Comparison of ENCODE assay signal across 15 cellular contexts in genomic region chr16:47026947-47027346, GRCh38. TPM values are rescaled to one million over a fixed set of nuclear protein-coding genes. Genes with fewer than 3 reads are reported as not detected.
DNase-seq lines count a peak whose midpoint lies in the region; ATAC-seq, FAIRE-seq and TF ChIP-seq lines count a peak whose summit lies in the region.
"Had no signal": no experiment of that assay in that cellular context is flagged by ENCODE, and none has a peak within 500 bp of the region (broad histone marks: within the 10 kb centered on the region; RNA-seq: fewer than 3 reads in every experiment).

No MANE protein-coding gene starts in this region.

- H2AFZ ChIP-seq in GM12878 (ENCODE audit: control insufficient read depth, low read depth, low read length), result no peak overlapping the region
- H2AFZ ChIP-seq in neural progenitor cell (replicated peaks), result peak overlapping the region; percentile 47
- H2AFZ ChIP-seq: GM23248 had no signal

- no peaks in the 10 kb centered on the region for H3F3A ChIP-seq in neural progenitor cell (ENCODE audit: low read depth)

- H4K20me1 ChIP-seq in GM12878 (ENCODE audit: control insufficient read depth, insufficient read depth) (no peaks in the 10 kb centered on the region), neural progenitor cell (ENCODE audit: low read depth) (no peaks in the 10 kb centered on the region)

- no peak overlapping the region for H3K27ac Mint-ChIP-seq in neural progenitor cell
- no peak overlapping the region for H3K27ac Mint-ChIP-seq in endodermal cell
- H3K27ac Mint-ChIP-seq in CD8-positive, alpha-beta T cell, result no peak overlapping the region
- H3K27ac Mint-ChIP-seq: CD8-positive, alpha-beta memory T cell; IgD-negative memory B cell had no signal

- no peak overlapping the region for H3K4me3 ChIP-seq in HEK293 (ENCODE audit: low read depth, low read length)
- no peak overlapping the region for H3K4me3 ChIP-seq in GM12878
- no peak overlapping the region for H3K4me3 ChIP-seq in neural progenitor cell
- H3K4me3 ChIP-seq in endodermal cell (ENCODE audit: low read length), result no peak overlapping the region
- H3K4me3 ChIP-seq in CD8-positive, alpha-beta T cell (ENCODE audit: low read depth, low read length), result no peak overlapping the region
- H3K4me3 ChIP-seq: GM23248 had no signal

- no peaks in the 10 kb centered on the region for H3K9me3 ChIP-seq in HEK293 (ENCODE audit: control insufficient read depth, insufficient read depth, low read depth, low read length)
- H3K9me3 ChIP-seq in GM12878 (replicated peaks; ENCODE audit: control insufficient read depth, insufficient read depth, low read length), result no peaks in the 10 kb centered on the region
- no peaks in the 10 kb centered on the region for H3K9me3 ChIP-seq in neural progenitor cell (ENCODE audit: low read depth)
- H3K9me3 ChIP-seq in endodermal cell (ENCODE audit: control insufficient read depth, low read length), result no peaks in the 10 kb centered on the region
- no peaks in the 10 kb centered on the region for H3K9me3 ChIP-seq in CD8-positive, alpha-beta T cell (ENCODE audit: low read length)
- H3K9me3 ChIP-seq: Caco-2 had no signal

- DNase-seq in ELR (ENCODE audit: low read depth), result peak; percentile 19
- DNase-seq in GM12878 (ENCODE audit: low read depth, low spot score), result no peak
- DNase-seq in neural progenitor cell (ENCODE audit: low spot score), result no peak
- no peak for DNase-seq in cerebellar nuclear complex (lab: John Stamatoyannopoulos, UW)
- DNase-seq in endodermal cell, result no peak
- DNase-seq in CD8-positive, alpha-beta T cell, result no peak
- DNase-seq: Caco-2; CD8-positive, alpha-beta memory T cell; DND-41; GF-D8; GM23248; H7 had no signal

- 85% methylated on average over 3 of the region's 3 CpGs for WGBS in GM12878 (ENCODE audit: insufficient coverage, insufficient replicate concordance, low lambda C conversion rate, missing lambda C conversion rate)
- WGBS in endodermal cell (ENCODE audit: insufficient coverage in 1 of 2, insufficient read length in 1 of 2), 2 experiments, result 82 to 94% methylated on average over 2 to 3 of the region's 3 CpGs

- H3K9me3 Mint-ChIP-seq in neural progenitor cell, result no peaks in the 10 kb centered on the region
- H3K9me3 Mint-ChIP-seq in endodermal cell, result no peaks in the 10 kb centered on the region
- H3K9me3 Mint-ChIP-seq in CD8-positive, alpha-beta T cell, result no peaks in the 10 kb centered on the region
- H3K9me3 Mint-ChIP-seq: CD14-positive monocyte; CD8-positive, alpha-beta memory T cell; IgD-negative memory B cell had no signal

- no peak overlapping the region for H3K27ac ChIP-seq in HEK293 (ENCODE audit: extremely low read depth, low read depth, low read length)
- no peak overlapping the region for H3K27ac ChIP-seq in GM12878 (ENCODE audit: control insufficient read depth, insufficient read depth)
- no peak overlapping the region for H3K27ac ChIP-seq in neural progenitor cell
- no peak overlapping the region for H3K27ac ChIP-seq in endodermal cell (ENCODE audit: low read depth, low read length)
- no peak overlapping the region for H3K27ac ChIP-seq in CD8-positive, alpha-beta T cell (ENCODE audit: low read depth, low read length)
- H3K27ac ChIP-seq: GM23248 had no signal

- H3K79me2 ChIP-seq in GM12878 (ENCODE audit: control insufficient read depth, insufficient read depth, low read length), result no peaks in the 10 kb centered on the region
- no peaks in the 10 kb centered on the region for H3K79me2 ChIP-seq in neural progenitor cell (ENCODE audit: low read depth)

- H3K9ac ChIP-seq in GM12878 (ENCODE audit: control insufficient read depth, insufficient read depth, low read length), result no peak overlapping the region
- no peak overlapping the region for H3K9ac ChIP-seq in neural progenitor cell
- H3K9ac ChIP-seq in endodermal cell (ENCODE audit: extremely low read depth, low read length, poor library complexity, severe bottlenecking), result no peak overlapping the region
- H3K9ac ChIP-seq: GM23248 had no signal

- TF ChIP-seq CTCF in HEK293 (tag by site-specific recombination; IDR thresholded peaks at IDR 0.05), result no peak
- no peak for TF ChIP-seq CTCF in GM12878 (IDR thresholded peaks at IDR 0.05 in 2 of 3, conservative IDR thresholded peaks at IDR 0.05 in 1 of 3; ENCODE audit: control insufficient read depth in 2 of 3, extremely low read depth in 1 of 3, insufficient read depth in 1 of 3, low read depth in 3 of 3, low read length in 3 of 3)
- no peak for TF ChIP-seq CTCF in neural progenitor cell (IDR thresholded peaks at IDR 0.05)
- TF ChIP-seq CTCF in endodermal cell (conservative IDR thresholded peaks at IDR 0.05), result no peak
- TF ChIP-seq CTCF in CD8-positive, alpha-beta T cell (IDR thresholded peaks at IDR 0.05), result no peak

- H3K4me1 ChIP-seq in HEK293 (ENCODE audit: control insufficient read depth, insufficient read depth, low read length) (no peaks in the 10 kb centered on the region; the same call in 1 of the 2 replicates), GM12878 (ENCODE audit: control insufficient read depth, insufficient read depth, low read length) (no peaks in the 10 kb centered on the region), neural progenitor cell (no peaks in the 10 kb centered on the region), endodermal cell (ENCODE audit: control insufficient read depth, insufficient read depth, low read length) (no peaks in the 10 kb centered on the region)
- no peaks in the 10 kb centered on the region for H3K4me1 ChIP-seq in CD8-positive, alpha-beta T cell (ENCODE audit: insufficient read depth, low read length)
- H3K4me1 ChIP-seq: Caco-2 had no signal

- POLR2A ChIA-PET in HEK293 (lab: Yijun Ruan, JAX) (no interaction called here), GM12878 (lab: Charles Lee) (no interaction called here)
- POLR2A ChIA-PET in CD8-positive, alpha-beta T cell (lab: Charles Lee), result no interaction called here

- H3K36me3 ChIP-seq in HEK293 (ENCODE audit: control insufficient read depth in 2 of 2, insufficient read depth in 1 of 2, low read length in 2 of 2), result no peaks in the 10 kb centered on the region
- H3K36me3 ChIP-seq in GM12878 (ENCODE audit: control insufficient read depth in 2 of 2, insufficient read depth in 2 of 2, low read length in 1 of 2), result no peaks in the 10 kb centered on the region
- no peaks in the 10 kb centered on the region for H3K36me3 ChIP-seq in neural progenitor cell
- no peaks in the 10 kb centered on the region for H3K36me3 ChIP-seq in endodermal cell (ENCODE audit: control insufficient read depth, insufficient read depth, low read length)
- H3K36me3 ChIP-seq in CD8-positive, alpha-beta T cell (ENCODE audit: insufficient read depth, low read length), result no peaks in the 10 kb centered on the region

- no peak for TF ChIP-seq RAD21 in GM12878 (IDR thresholded peaks at IDR 0.05; ENCODE audit: insufficient read depth, low read depth, low read length)

- no peak for TF ChIP-seq POLR2A in GM12878 (IDR thresholded peaks at IDR 0.05; ENCODE audit: low read depth, low read length)

- H3K27me3 ChIP-seq in GM12878 (replicated peaks in 1 of 2; ENCODE audit: control insufficient read depth in 2 of 2, insufficient read depth in 2 of 2, low read length in 1 of 2), result no peaks in the 10 kb centered on the region
- H3K27me3 ChIP-seq in neural progenitor cell, result no peaks in the 10 kb centered on the region
- H3K27me3 ChIP-seq in endodermal cell (ENCODE audit: control insufficient read depth, insufficient read depth, low read length, poor library complexity, severe bottlenecking), result no peaks in the 10 kb centered on the region
- no peaks in the 10 kb centered on the region for H3K27me3 ChIP-seq in CD8-positive, alpha-beta T cell (ENCODE audit: insufficient read depth, low read length)

- H3K4me1 Mint-ChIP-seq in neural progenitor cell (peaks cover 2% of the 10 kb centered on the region), endodermal cell (no peaks in the 10 kb centered on the region)
- no peaks in the 10 kb centered on the region for H3K4me1 Mint-ChIP-seq in CD8-positive, alpha-beta T cell (ENCODE audit: low read depth)
- H3K4me1 Mint-ChIP-seq: CD8-positive, alpha-beta memory T cell had no signal

- FAIRE-seq in GM12878 (lab: Jason Lieb, UNC), result no peak

- TF ChIP-seq EP300 in GM12878 (IDR thresholded peaks at IDR 0.05; ENCODE audit: borderline replicate concordance in 1 of 2, control insufficient read depth in 1 of 2, low read depth in 2 of 2, low read length in 2 of 2), result no peak

- in situ Hi-C loops in GM12878 (cut with MboI), result no loop called here

- H3K36me3 Mint-ChIP-seq in neural progenitor cell (no peaks in the 10 kb centered on the region), endodermal cell (ENCODE audit: low read depth) (no peaks in the 10 kb centered on the region)
- no peaks in the 10 kb centered on the region for H3K36me3 Mint-ChIP-seq in CD8-positive, alpha-beta T cell
- H3K36me3 Mint-ChIP-seq: CD14-positive monocyte; CD8-positive, alpha-beta memory T cell; IgD-negative memory B cell had no signal

- no peak for ATAC-seq in GM12878
- ATAC-seq in CD8-positive, alpha-beta T cell, result no peak

- intact Hi-C loops in GM12878 (cut with micrococcal nuclease; ENCODE audit: unreplicated experiment), result no loop called here
- intact Hi-C loops in CD8-positive, alpha-beta T cell (cut with DNase I, micrococcal nuclease), result loop anchor here in 1 of 2 experiments (5.0 kb wide), 1 partner anchor 45 kb away; no protein-coding TSS in a partner anchor

- RAD21 ChIA-PET in GM12878 (lab: Charles Lee; ENCODE audit: unreplicated experiment), result interaction anchor here (1.0 kb wide), 1 partner anchor 11 kb away, joined by 3 read pairs; no protein-coding TSS in a partner anchor

- BruUV-seq in GM12878 (replicated peaks; lab: Mats Ljungman, UMichigan), result no TSS peak

- H3K27me3 Mint-ChIP-seq in neural progenitor cell (ENCODE audit: insufficient read depth, low read depth) (peaks cover 5% of the 10 kb centered on the region), endodermal cell (ENCODE audit: insufficient read depth) (no peaks in the 10 kb centered on the region)
- no peaks in the 10 kb centered on the region for H3K27me3 Mint-ChIP-seq in CD8-positive, alpha-beta T cell (ENCODE audit: low read depth)
- H3K27me3 Mint-ChIP-seq: CD8-positive, alpha-beta memory T cell; IgD-negative memory B cell had no signal

- no peak overlapping the region for H3K4me3 Mint-ChIP-seq in neural progenitor cell
- H3K4me3 Mint-ChIP-seq in endodermal cell, result no peak overlapping the region
- no peak overlapping the region for H3K4me3 Mint-ChIP-seq in CD8-positive, alpha-beta T cell
- H3K4me3 Mint-ChIP-seq: CD14-positive monocyte; CD8-positive, alpha-beta memory T cell; IgD-negative memory B cell had no signal

- SMC1A ChIA-PET in GM12878 (lab: Charles Lee; ENCODE audit: uncharacterized antibody, unreplicated experiment), result interaction anchor here (0.6 kb wide), 1 partner anchor 65 kb away, joined by 3 read pairs; no protein-coding TSS in a partner anchor

- H3K4me2 ChIP-seq in GM12878 (ENCODE audit: control insufficient read depth, insufficient read depth), result no peak overlapping the region
- H3K4me2 ChIP-seq in neural progenitor cell, result no peak overlapping the region

- CTCF ChIA-PET in HEK293 (lab: Yijun Ruan, JAX) (no interaction called here), GM12878 (lab: Yijun Ruan, JAX) (interaction anchor here (0.9 kb wide), 2 partner anchors 11 to 353 kb away, joined by 3 to 4 read pairs; no protein-coding TSS in a partner anchor)
- CTCF ChIA-PET in CD8-positive, alpha-beta T cell (lab: Charles Lee), result interaction anchor here (1.0 kb wide), 1 partner anchor 11 kb away, joined by 3 read pairs; no protein-coding TSS in a partner anchor

RNA-seq across cellular contexts. Expression of gene DNAJA2, which starts 53.5 kb away (rescaled TPM):
- 54.2 and 54.9 TPM in 2 replicates for total RNA-seq in GM12878 (2013; cell fraction: nucleolus; rRNA removed)
- total RNA-seq in GM12878 (2014; rRNA removed) (58.6 and 74.7 TPM in 2 replicates), GM12878 (2014; rRNA removed; fragmentation: Illumina TruSeq; extraction: Trizol) (74.5 and 75.6 TPM in 2 replicates), GM12878 (2021) (71.8 and 74.1 TPM in 2 replicates), neural progenitor cell (ENCODE audit: low replicate concordance) (70.1 and 113 TPM in 2 replicates), endodermal cell (10 to 100 TPM; 65.1 to 68.2 TPM)
- polyA plus RNA-seq in GM12878 (2011; ENCODE audit: low read depth), result 32.3 TPM
- polyA plus RNA-seq in GM12878 (2011; rRNA removed) (26.2 and 37.4 TPM in 2 replicates), GM12878 (2014; fragmentation: Illumina TruSeq; extraction: Trizol) (57.7 and 67.2 TPM in 2 replicates), GM12878 (2014; fragmentation: Nextera tagmentation; extraction: Ambion mirVana) (10 to 100 TPM; 40.4 to 43.5 TPM), GM12878 (2014; rRNA removed) (33.6 and 33.8 TPM in 2 replicates), GM12878 (2016; fragmentation: Nextera tagmentation; extraction: Ambion mirVana) (10 to 100 TPM; 94.4 to 96.4 TPM)
- 7.6 and 9.1 TPM in 2 replicates for polyA plus RNA-seq in GM12878 (2011; cell fraction: cytosol; rRNA removed)
- polyA plus RNA-seq in GM12878 (2011; cell fraction: nucleus; rRNA removed), result 14.8 and 20.9 TPM in 2 replicates
- polyA plus RNA-seq in GM12878 (2012), result 35.2 and 43.8 TPM in 2 replicates
- 30.4 and 50.9 TPM in 2 replicates for polyA minus RNA-seq in GM12878 (2011; rRNA and poly(A)+ RNA removed)
- polyA minus RNA-seq in GM12878 (2011; cell fraction: cytosol; rRNA and poly(A)+ RNA removed), result 22.9 and 23.4 TPM in 2 replicates
- 17.0 and 23.0 TPM in 2 replicates for polyA minus RNA-seq in GM12878 (2011; cell fraction: nucleus; rRNA and poly(A)+ RNA removed)
- polyA plus RNA-seq in endodermal cell (2013, experiment 1 of 2), result 55.4 TPM
- polyA plus RNA-seq in endodermal cell (2013, experiment 2 of 2), result 50.8 TPM
- 10 to 100 TPM; 82.8 to 83.1 TPM for total RNA-seq in CD8-positive, alpha-beta T cell
